ENCODE assay signal across 18 cellular contexts in genomic region chr16:78866556-78866955, GRCh38.
A peak's percentile ranks its signal among the peaks of the same experiment; 100 is the strongest.
DNase-seq lines count a peak whose midpoint lies in the region; ATAC-seq and TF ChIP-seq lines count a peak whose summit lies in the region.
"Had no signal": no experiment of that assay in that cellular context is flagged by ENCODE, and none has a peak within 500 bp of the region (broad histone marks: within the 10 kb centered on the region; RNA-seq: fewer than 3 reads in every experiment).

No MANE protein-coding gene starts in this region.

- H3K27ac ChIP-seq in adrenal gland (no peak overlapping the region), skeletal muscle tissue (ENCODE audit: low read depth, low read length) (peak overlapping the region; percentile 44)
- H3K27ac ChIP-seq: GM23248, HL-60, KMS-11, SJSA1 had no signal

- H3K4me1 ChIP-seq in adrenal gland (replicated peaks in 1 of 2), result peaks cover 0 to 6% of the 10 kb centered on the region in 2 donors
- H3K4me1 ChIP-seq in skeletal muscle tissue (ENCODE audit: control insufficient read depth in 3 of 3, insufficient read depth in 3 of 3, low read length in 3 of 3), result peaks cover 16% of the 10 kb centered on the region in 3 donors
- H3K4me1 ChIP-seq: HAP-1, SJSA1 had no signal

- H3K27me3 ChIP-seq in adrenal gland, result no peaks in the 10 kb centered on the region
- no peaks in the 10 kb centered on the region for H3K27me3 ChIP-seq in skeletal muscle tissue (ENCODE audit: control insufficient read depth in 3 of 3, insufficient read depth in 3 of 3, low read length in 3 of 3)
- H3K27me3 ChIP-seq: SJSA1 had no signal

- DNase-seq in G401 (ENCODE audit: low spot score) (peak; percentile 13), adrenal gland (peak in 4 of 7 donors; percentile 10 to 56 (median 20)), left kidney (ENCODE audit: low read depth, low spot score) (peak; percentile 33), islet precursor cell (no peak)
- no peak for DNase-seq in activated CD4-positive, alpha-beta T cell treated with anti-CD3 and anti-CD28 coated beads for 4 hours
- DNase-seq: ACHN, DMS79, GM23248, NCI-H1417 treated with DMSO at 0.1 percent for 48 hours, NCI-H1930, NCI-H226, NCI-H524 had no signal

- in situ Hi-C loops in G401 (cut with HindIII; ENCODE audit: low sequenced_read_pairs), result no loop called here

- H3K36me3 ChIP-seq in adrenal gland (replicated peaks in 1 of 2), result no peaks in the 10 kb centered on the region
- no peaks in the 10 kb centered on the region for H3K36me3 ChIP-seq in skeletal muscle tissue (ENCODE audit: control insufficient read depth in 3 of 3, insufficient read depth in 3 of 3, low read length in 3 of 3)
- H3K36me3 ChIP-seq: HAP-1, SJSA1 had no signal

- no peak for TF ChIP-seq POLR2A in adrenal gland (IDR thresholded peaks at IDR 0.05)

- WGBS in adrenal gland, 4 donors, result 15 to 30% (median 22%) methylated on average over 5 of the region's 5 CpGs

- TF ChIP-seq CTCF in adrenal gland (IDR thresholded peaks at IDR 0.05), result no peak

- H3K4me3 ChIP-seq in adrenal gland (no peak overlapping the region), skeletal muscle tissue (ENCODE audit: low read length in 3 of 3) (peak overlapping the region; percentile 34 to 46 (median 38))
- H3K4me3 ChIP-seq: GM23248, HAP-1, SJSA1 had no signal

- H3K9ac ChIP-seq in skeletal muscle tissue (ENCODE audit: low read depth in 1 of 3, low read length in 3 of 3), result peak overlapping the region in 2 of 3 donors; percentile 6 to 35
- H3K9ac ChIP-seq: GM23248, KMS-11 had no signal

- intact Hi-C loops in adrenal gland (cut with DNase I), result no loop called here

- H3K9me3 ChIP-seq in adrenal gland (replicated peaks in 1 of 3) (no peaks in the 10 kb centered on the region), skeletal muscle tissue (ENCODE audit: control insufficient read depth in 3 of 3, low read length in 3 of 3) (no peaks in the 10 kb centered on the region)
- H3K9me3 ChIP-seq: HAP-1 had no signal

- no peak for ATAC-seq in HG02981 (IDR thresholded peaks at IDR 0.05; ENCODE audit: unreplicated experiment)

Comparison
In these comparisons a context has a peak if more than half of its experiments do, and no peak if none do; other contexts are left out.
1. DNase-seq: peak in G401 (single experiment), adrenal gland (4 of 7) and left kidney (single experiment); none in activated CD4-positive, alpha-beta T cell treated with anti-CD3 and anti-CD28 coated beads for 4 hours (0 of 2) and islet precursor cell (single experiment).
2. H3K4me3 ChIP-seq: peak in skeletal muscle tissue (3 of 3); none in adrenal gland (0 of 4).